In the genomic region with DNA sequence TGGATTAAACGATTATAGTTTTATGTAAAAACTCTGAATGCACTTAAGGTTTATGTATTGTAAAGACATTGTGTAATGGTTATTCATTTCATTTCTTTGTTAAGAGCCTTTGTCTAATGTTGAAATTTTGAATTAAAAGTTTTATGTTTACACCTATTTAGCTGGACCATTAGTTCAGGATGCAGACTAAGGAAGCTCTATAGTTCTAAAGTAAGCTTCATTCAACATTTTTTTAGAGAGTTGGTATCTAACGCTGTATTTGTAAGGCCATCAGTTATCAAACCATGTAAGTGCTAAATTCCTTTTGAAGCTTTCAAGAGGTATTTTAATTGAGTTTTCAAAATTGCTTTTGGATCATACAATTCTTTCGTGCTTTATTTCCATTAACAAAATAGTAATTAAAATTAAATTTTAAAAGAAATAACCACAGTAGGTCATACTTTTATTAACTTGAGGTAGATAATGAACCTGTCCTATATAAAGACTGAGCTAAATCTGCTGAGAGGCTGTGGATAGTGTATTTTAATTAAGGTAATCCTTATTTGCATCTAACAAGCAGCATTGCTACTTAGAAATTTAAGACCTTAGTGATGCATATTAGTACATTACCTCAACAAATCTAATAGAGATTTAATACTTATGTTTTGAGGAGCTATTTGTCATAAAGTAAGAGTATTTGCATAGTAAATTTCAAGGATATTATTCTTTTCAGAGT, we compare ENCODE assay signal across 27 cellular contexts.
"Had no signal": no experiment of that assay in that cellular context is flagged by ENCODE, and none has a peak within 500 bp of the region (broad histone marks: within the 10 kb centered on the region; RNA-seq: fewer than 3 reads in every experiment).

No MANE protein-coding gene starts in this region.

- H3K36me3 ChIP-seq: esophagus squamous epithelium, gastrocnemius medialis, heart right ventricle, left lung, lower lobe of right lung had no signal

- H3K27ac ChIP-seq: coronary artery, dorsolateral prefrontal cortex, epithelial cell of prostate, esophagus squamous epithelium, gastrocnemius medialis, heart right ventricle, left lung, lower lobe of right lung had no signal

- H3K27ac Mint-ChIP-seq: mesothelial cell of epicardium, naive B cell had no signal

- H3K4me3 Mint-ChIP-seq: mesothelial cell of epicardium, naive B cell had no signal

- H3K4me1 Mint-ChIP-seq: naive B cell had no signal

- ATAC-seq: esophagus mucosa, gastrocnemius medialis, heart right ventricle, left cardiac atrium, left lung, left ventricle myocardium superior, lower lobe of right lung, mucosa of descending colon had no signal

- DNase-seq: dermis blood vessel endothelial cell; dorsolateral prefrontal cortex; effector CD4-positive, alpha-beta T cell; effector memory CD4-positive, alpha-beta T cell; erythroblast; esophagus squamous epithelium; foreskin fibroblast; foreskin melanocyte; gastrocnemius medialis; glutamatergic neuron; head of caudate nucleus; heart right ventricle; hippocampal formation; left cardiac atrium; left lung; left ventricle myocardium superior; lower lobe of right lung; mesenchymal stem cell; mucosa of descending colon; naive B cell had no signal

- H3K4me3 ChIP-seq: coronary artery, dorsolateral prefrontal cortex, esophagus squamous epithelium, gastrocnemius medialis, heart right ventricle, left lung, lower lobe of right lung, mucosa of descending colon had no signal

- H3K9me3 Mint-ChIP-seq: mesothelial cell of epicardium, naive B cell had no signal

- FAIRE-seq: colon, islet of Langerhans, keratinocyte had no signal

- H3K4me1 ChIP-seq: esophagus squamous epithelium, gastrocnemius medialis, heart right ventricle, left lung, lower lobe of right lung had no signal

- H3K9me3 ChIP-seq: esophagus squamous epithelium, gastrocnemius medialis, heart right ventricle, left lung, lower lobe of right lung, mucosa of descending colon had no signal

- H3K27me3 ChIP-seq: dorsolateral prefrontal cortex, esophagus squamous epithelium, gastrocnemius medialis, heart right ventricle, left lung had no signal

- H3K36me3 Mint-ChIP-seq: mesothelial cell of epicardium, naive B cell had no signal
